In the genomic region with DNA sequence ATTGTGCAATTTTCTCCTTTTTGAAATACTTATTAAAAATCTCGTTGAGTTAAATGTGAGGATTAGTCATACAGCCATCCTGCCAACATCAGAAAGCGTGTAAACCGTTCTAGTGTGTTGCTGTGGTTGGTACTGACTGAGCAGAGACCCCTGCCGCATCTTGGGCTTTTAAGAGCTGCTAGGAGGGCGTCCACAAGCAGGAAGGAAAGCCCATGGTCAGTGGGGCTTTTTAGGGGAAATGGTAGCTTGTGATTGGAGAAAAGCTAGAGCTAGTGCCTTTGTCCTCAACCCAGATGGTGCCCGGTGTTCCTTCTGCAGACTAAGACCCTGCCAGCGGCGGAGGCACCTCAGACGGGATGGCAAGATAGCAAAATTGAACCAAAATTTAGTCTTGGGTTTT, we compare ENCODE assay signal across 8 cellular contexts. TPM values are rescaled to one million over a fixed set of nuclear protein-coding genes. Genes with fewer than 3 reads are reported as not detected.
DNase-seq lines count a peak whose midpoint lies in the region; ATAC-seq, FAIRE-seq and TF ChIP-seq lines count a peak whose summit lies in the region.

No MANE protein-coding gene starts in this region.

- H3K27me3 ChIP-seq in bronchial epithelial cell (ENCODE audit: control insufficient read depth, insufficient read depth, low read length) (no peaks in the 10 kb centered on the region), tibial nerve (no peaks in the 10 kb centered on the region)

- H3K27me3 Mint-ChIP-seq in memory B cell, result no peaks in the 10 kb centered on the region

- FAIRE-seq in bronchial epithelial cell (lab: Jason Lieb, UNC), result no peak

- ATAC-seq in memory B cell (ENCODE audit: low read depth) (no peak), GM19324 (IDR thresholded peaks at IDR 0.05; ENCODE audit: low FRiP score, unreplicated experiment) (no peak), HG03439 (IDR thresholded peaks at IDR 0.05; ENCODE audit: unreplicated experiment) (no peak)

- peaks cover 4% of the 10 kb centered on the region for H3K36me3 Mint-ChIP-seq in memory B cell

- peak overlapping the region; percentile 75 for H3K4me3 ChIP-seq in bronchial epithelial cell (ENCODE audit: low read depth, low read length)
- peak overlapping the region; percentile 89 to 99 (median 94) for H3K4me3 ChIP-seq in tibial nerve

- TF ChIP-seq CTCF in bronchial epithelial cell (IDR thresholded peaks at IDR 0.05; ENCODE audit: insufficient read depth, low read length, severe bottlenecking) (no peak), tibial nerve (IDR thresholded peaks at IDR 0.05) (no peak)

- H3K27ac Mint-ChIP-seq in memory B cell, result peak overlapping the region; percentile 82

- H3K4me1 ChIP-seq in tibial nerve, result peaks cover 0 to 71% (median 18%) of the 10 kb centered on the region in 4 donors

- peak overlapping the region; percentile 69 to 97 (median 90) for H3K27ac ChIP-seq in tibial nerve

- no peaks in the 10 kb centered on the region for H3K9me3 ChIP-seq in tibial nerve

- peaks cover 2% of the 10 kb centered on the region for H3K36me3 ChIP-seq in bronchial epithelial cell (ENCODE audit: control insufficient read depth, insufficient read depth, low read length)
- H3K36me3 ChIP-seq in tibial nerve, result peaks cover 0 to 13% (median 3%) of the 10 kb centered on the region in 3 donors

- peaks cover 31% of the 10 kb centered on the region for H3K4me1 Mint-ChIP-seq in memory B cell

- H3K4me3 Mint-ChIP-seq in memory B cell, result peak overlapping the region; percentile 91

- DNase-seq in NCI-H510A treated with DMSO at 0.1 percent for 48 hours (lab: John Stamatoyannopoulos, UW) (peak; percentile 52), NCI-H510A (lab: John Stamatoyannopoulos, UW) (no peak), RPMI8226 (peak; percentile 55), bronchial epithelial cell (ENCODE audit: low read depth) (peak; percentile 47), memory B cell (ENCODE audit: low spot score in 2 of 2) (no peak), tibial nerve (ENCODE audit: low spot score in 2 of 2) (peak in 1 of 2 donors; percentile 10)

- no peak for TF ChIP-seq EP300 in tibial nerve (IDR thresholded peaks at IDR 0.05)

- TF ChIP-seq POLR2A in tibial nerve (IDR thresholded peaks at IDR 0.05), result no peak

- no peaks in the 10 kb centered on the region for H3K9me3 Mint-ChIP-seq in memory B cell

- 16 to 21% methylated on average over 9 of the region's 9 CpGs for WGBS in tibial nerve, 2 donors

RNA-seq across cellular contexts. Expression of a gene that starts 1.4 kb away (rescaled TPM):
- 106 and 136 TPM in 2 replicates for total RNA-seq in bronchial epithelial cell
- total RNA-seq in tibial nerve, result 10 to 100 TPM; 67.7 to 95.3 (median 78.3) TPM

RNA-seq across cellular contexts. Expression of a gene that starts 1.5 kb away (rescaled TPM):
- total RNA-seq in bronchial epithelial cell (2.9 and 4.1 TPM in 2 replicates), tibial nerve (1 to 10 TPM; 4.5 to 7.2 (median 5.8) TPM)

RNA-seq across cellular contexts. Expression of a gene that starts 28.2 kb away (rescaled TPM):
- not detected in 2 replicates for total RNA-seq in bronchial epithelial cell
- not detected for total RNA-seq in tibial nerve

RNA-seq across cellular contexts. Expression of a gene that starts 52.0 kb away (rescaled TPM):
- total RNA-seq in bronchial epithelial cell, result 189 and 195 TPM in 2 replicates
- 100 to 1,000 TPM in 1 of 4 donors, 10 to 100 TPM in 3; 80.1 to 115 (median 91.7) TPM for total RNA-seq in tibial nerve

Comparison
In these comparisons a context has a peak if more than half of its experiments do, and no peak if none do; other contexts are left out.
1. DNase-seq: peak in NCI-H510A treated with DMSO at 0.1 percent for 48 hours (single experiment), RPMI8226 (single experiment) and bronchial epithelial cell (single experiment); none in NCI-H510A (single experiment) and memory B cell (0 of 2).